In the genomic region with DNA sequence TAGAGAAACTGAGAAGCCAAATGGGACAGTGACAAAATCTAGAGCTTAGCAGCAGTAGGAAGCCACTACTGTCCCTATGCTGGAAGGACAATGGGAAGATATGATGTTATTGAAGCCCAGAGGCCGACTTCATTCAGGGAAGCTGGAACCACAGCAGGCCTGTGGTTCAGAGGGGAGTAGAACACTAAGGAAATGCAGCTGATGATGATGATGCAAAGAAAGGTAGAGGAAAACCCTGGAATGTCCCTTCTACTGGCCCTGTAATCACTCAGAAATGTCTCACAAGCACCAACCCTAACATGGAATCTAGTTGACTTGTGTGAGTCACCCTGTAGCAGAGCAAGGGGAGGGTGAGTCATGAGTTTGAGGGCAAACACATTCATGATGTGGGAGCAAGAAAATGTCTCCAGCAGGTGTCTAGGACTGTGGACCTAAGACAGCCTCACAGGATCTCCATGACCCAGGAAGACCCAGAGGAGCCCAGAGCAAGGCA, we compare ENCODE assay signal across 7 cellular contexts. TPM values are rescaled to one million over a fixed set of nuclear protein-coding genes. Genes with fewer than 3 reads are reported as not detected.
DNase-seq lines count a peak whose midpoint lies in the region; TF ChIP-seq lines count a peak whose summit lies in the region.

No MANE protein-coding gene starts in this region.

- no peaks in the 10 kb centered on the region for H3K36me3 Mint-ChIP-seq in activated CD4-positive, alpha-beta T cell treated with anti-CD3 and anti-CD28 coated beads, Interleukin-2, amount 10 ng/mL, durations not matched to agents 7 days and 5 days (ENCODE audit: low read depth)

- CTCF ChIA-PET in activated CD4-positive, alpha-beta T cell treated with anti-CD3 and anti-CD28 coated beads, Interleukin-2, amount 10 ng/mL, durations not matched to agents 7 days and 5 days (lab: Charles Lee): interaction anchor here (0.6 to 1.0 kb wide), 2 partner anchors 9 to 50 kb away, joined by 3 read pairs; no protein-coding TSS in a partner anchor
- CTCF ChIA-PET in HEK293T (lab: Yijun Ruan, JAX): no interaction called here

- POLR2A ChIA-PET in activated CD4-positive, alpha-beta T cell treated with anti-CD3 and anti-CD28 coated beads, Interleukin-2, amount 10 ng/mL, durations not matched to agents 7 days and 5 days (lab: Charles Lee): no interaction called here
- POLR2A ChIA-PET in HEK293T (lab: Yijun Ruan, JAX): no interaction called here

- no peak overlapping the region for H3K4me3 Mint-ChIP-seq in activated CD4-positive, alpha-beta T cell treated with anti-CD3 and anti-CD28 coated beads, Interleukin-2, amount 10 ng/mL, durations not matched to agents 7 days and 5 days

- peak; percentile 80 for DNase-seq in HK-2 (ENCODE audit: unreplicated experiment)
- peak; percentile 7 for DNase-seq in activated CD4-positive, alpha-beta T cell treated with anti-CD3 and anti-CD28 coated beads, Interleukin-2, amount 10 ng/mL, durations not matched to agents 7 days and 5 days
- DNase-seq in glomerular endothelial cell (ENCODE audit: extremely low read depth, low read depth, low spot score): peak; percentile 97
- peak; percentile 14 to 24 for DNase-seq in stimulated activated CD8-positive, alpha-beta memory T cell treated with anti-CD3 and anti-CD28 coated beads, Interleukin-15, amount 100 ng/mL, for 48 hours (ENCODE audit: low read depth in 2 of 2)
- no peak for DNase-seq in HEK293T (ENCODE audit: extremely low spot score)
- no peak for DNase-seq in NCI-H2081 treated with DMSO at 0.1 percent for 48 hours (lab: John Stamatoyannopoulos, UW)
- DNase-seq in NOMO-1 treated with DMSO at 0.1 percent for 48 hours (lab: John Stamatoyannopoulos, UW; ENCODE audit: unreplicated experiment): no peak

- H3K27me3 Mint-ChIP-seq in activated CD4-positive, alpha-beta T cell treated with anti-CD3 and anti-CD28 coated beads, Interleukin-2, amount 10 ng/mL, durations not matched to agents 7 days and 5 days: peaks cover 3% of the 10 kb centered on the region

- H3K9me3 Mint-ChIP-seq in activated CD4-positive, alpha-beta T cell treated with anti-CD3 and anti-CD28 coated beads, Interleukin-2, amount 10 ng/mL, durations not matched to agents 7 days and 5 days: no peaks in the 10 kb centered on the region

- peaks cover 30% of the 10 kb centered on the region for H3K4me1 Mint-ChIP-seq in activated CD4-positive, alpha-beta T cell treated with anti-CD3 and anti-CD28 coated beads, Interleukin-2, amount 10 ng/mL, durations not matched to agents 7 days and 5 days

- H3K27ac Mint-ChIP-seq in activated CD4-positive, alpha-beta T cell treated with anti-CD3 and anti-CD28 coated beads, Interleukin-2, amount 10 ng/mL, durations not matched to agents 7 days and 5 days: no peak overlapping the region

TF ChIP-seq in HEK293T, 16 proteins besides CTCF, POLR2A, EP300 and RAD21:
- TF ChIP-seq FOXK2 (IDR thresholded peaks at IDR 0.05): no peak
- TF ChIP-seq HDGF (IDR thresholded peaks at IDR 0.05; ENCODE audit: borderline replicate concordance): no peak
- TF ChIP-seq SP1 (IDR thresholded peaks at IDR 0.05): no peak
- TF ChIP-seq ZNF384 (IDR thresholded peaks at IDR 0.05): no peak
- no peak for TF ChIP-seq TARDBP (IDR thresholded peaks at IDR 0.05)
- TF ChIP-seq BHLHE40 (IDR thresholded peaks at IDR 0.05; ENCODE audit: borderline replicate concordance): no peak
- no peak for TF ChIP-seq ELF4 (IDR thresholded peaks at IDR 0.05)
- TF ChIP-seq CTBP1 (IDR thresholded peaks at IDR 0.05; ENCODE audit: borderline replicate concordance): no peak
- no peak for TF ChIP-seq FOXA1 (IDR thresholded peaks at IDR 0.05)
TF ChIP-seq in HEK293T: peak in this region for 0.

RNA-seq across cellular contexts. Expression of a gene that starts 37.1 kb away (rescaled TPM):
- total RNA-seq in activated CD4-positive, alpha-beta T cell treated with anti-CD3 and anti-CD28 coated beads, Interleukin-2, amount 10 ng/mL, durations not matched to agents 7 days and 5 days: under 1 TPM; 0.30 to 0.58 TPM
- total RNA-seq in glomerular endothelial cell: 34.6 and 71.4 TPM in 2 replicates

Comparison
In these comparisons a context has a peak if more than half of its experiments do, and no peak if none do; other contexts are left out.
1. DNase-seq: peak in HK-2 (single experiment), activated CD4-positive, alpha-beta T cell treated with anti-CD3 and anti-CD28 coated beads, Interleukin-2, amount 10 ng/mL, durations not matched to agents 7 days and 5 days (single experiment), glomerular endothelial cell (single experiment) and stimulated activated CD8-positive, alpha-beta memory T cell treated with anti-CD3 and anti-CD28 coated beads, Interleukin-15, amount 100 ng/mL, for 48 hours (2 of 2); none in HEK293T (single experiment), NCI-H2081 treated with DMSO at 0.1 percent for 48 hours (single experiment) and NOMO-1 treated with DMSO at 0.1 percent for 48 hours (single experiment).
2. RNA of a gene that starts 37.1 kb away (total RNA-seq): 34.6 to 71.4 TPM in glomerular endothelial cell; 0.30 to 0.58 TPM in activated CD4-positive, alpha-beta T cell treated with anti-CD3 and anti-CD28 coated beads, Interleukin-2, amount 10 ng/mL, durations not matched to agents 7 days and 5 days; every median in the first group is over 10 times any median in the second.